Comparison of ENCODE assay signal across 18 cellular contexts in genomic region chr9:138099803-138100598, GRCh38.
DNase-seq lines count a peak whose midpoint lies in the region; ATAC-seq, FAIRE-seq and TF ChIP-seq lines count a peak whose summit lies in the region.
"Had no signal": no experiment of that assay in that cellular context is flagged by ENCODE, and none has a peak within 500 bp of the region (broad histone marks: within the 10 kb centered on the region; RNA-seq: fewer than 3 reads in every experiment).

No MANE protein-coding gene starts in this region.

- TF ChIP-seq CTCF in kidney (IDR thresholded peaks at IDR 0.05; ENCODE audit: borderline replicate concordance, extremely low read depth, insufficient read depth), result no peak
- no peak for TF ChIP-seq CTCF in upper lobe of right lung (IDR thresholded peaks at IDR 0.05)

- no peak for ATAC-seq in upper lobe of right lung
- ATAC-seq in activated CD4-positive, CD25-positive, alpha-beta regulatory T cell treated with anti-CD3 and anti-CD28 coated beads, Interleukin-2, amount 50 U/mL, for 24 hours, result no peak
- ATAC-seq: gastrocnemius medialis had no signal

- H3K27ac ChIP-seq in kidney (ENCODE audit: low read depth in 2 of 2, low read length in 2 of 2) (no peak overlapping the region), upper lobe of right lung (no peak overlapping the region)
- H3K27ac ChIP-seq: gastrocnemius medialis, neutrophil had no signal

- no peaks in the 10 kb centered on the region for H3K4me1 Mint-ChIP-seq in activated naive CD4-positive, alpha-beta T cell treated with anti-CD3 and anti-CD28 coated beads, Interleukin-2, amount 50 U/mL, for 24 hours
- H3K4me1 Mint-ChIP-seq: CD4-positive, alpha-beta memory T cell; immature natural killer cell had no signal

- H3K4me3 Mint-ChIP-seq in activated naive CD4-positive, alpha-beta T cell treated with anti-CD3 and anti-CD28 coated beads, Interleukin-2, amount 50 U/mL, for 24 hours, result no peak overlapping the region
- H3K4me3 Mint-ChIP-seq: CD4-positive, alpha-beta memory T cell; immature natural killer cell had no signal

- DNase-seq in activated naive CD4-positive, alpha-beta T cell treated with Interleukin-2 at 50 U/mL for 16 hours, result no peak
- DNase-seq in cerebellar cortex (ENCODE audit: low spot score), result peak; percentile 96
- peak; percentile 27 for DNase-seq in kidney
- peak; percentile 38 for DNase-seq in upper lobe of right lung
- no peak for DNase-seq in retina
- DNase-seq in effector CD8-positive, alpha-beta T cell (lab: John Stamatoyannopoulos, UW), result no peak
- DNase-seq: ACHN; CD4-positive, alpha-beta memory T cell; immature natural killer cell; NCI-H1436 treated with DMSO at 0.1 percent for 48 hours; NCI-H526 treated with DMSO at 0.1 percent for 48 hours; stimulated activated CD4-positive, alpha-beta T cell treated with anti-CD3 and anti-CD28 coated beads, Interleukin-4, amount 100 ng/mL, for 4 hours; trophoblast cell had no signal

- H3K9ac ChIP-seq in kidney (ENCODE audit: low read length in 2 of 2), result no peak overlapping the region

- H3K9me3 ChIP-seq in kidney (ENCODE audit: control insufficient read depth in 1 of 2, low read length in 2 of 2), result no peaks in the 10 kb centered on the region
- no peaks in the 10 kb centered on the region for H3K9me3 ChIP-seq in upper lobe of right lung
- H3K9me3 ChIP-seq: gastrocnemius medialis, neutrophil had no signal

- intact Hi-C loops in kidney (cut with DNase I) (no loop called here), upper lobe of right lung (cut with DNase I) (no loop called here)

- H3K36me3 ChIP-seq in kidney (ENCODE audit: control insufficient read depth in 1 of 2, insufficient read depth in 2 of 2, low read length in 2 of 2), result no peaks in the 10 kb centered on the region
- H3K36me3 ChIP-seq in upper lobe of right lung, result no peaks in the 10 kb centered on the region
- H3K36me3 ChIP-seq: gastrocnemius medialis, neutrophil had no signal

- H3K4me3 ChIP-seq in kidney (ENCODE audit: low read length in 2 of 2) (no peak overlapping the region), upper lobe of right lung (no peak overlapping the region)
- H3K4me3 ChIP-seq: gastrocnemius medialis had no signal

- FAIRE-seq in kidney (lab: Jason Lieb, UNC), result no peak
- FAIRE-seq: RCC 7860 had no signal

- no peaks in the 10 kb centered on the region for H3K27me3 Mint-ChIP-seq in activated naive CD4-positive, alpha-beta T cell treated with anti-CD3 and anti-CD28 coated beads, Interleukin-2, amount 50 U/mL, for 24 hours
- H3K27me3 Mint-ChIP-seq: CD4-positive, alpha-beta memory T cell had no signal

- H3K27ac Mint-ChIP-seq in activated naive CD4-positive, alpha-beta T cell treated with anti-CD3 and anti-CD28 coated beads, Interleukin-2, amount 50 U/mL, for 24 hours, result peak overlapping the region; percentile 9
- H3K27ac Mint-ChIP-seq: CD4-positive, alpha-beta memory T cell; immature natural killer cell had no signal

- H3K27me3 ChIP-seq in upper lobe of right lung, result peaks cover 7% of the 10 kb centered on the region
- H3K27me3 ChIP-seq: neutrophil had no signal

- H3K9me3 Mint-ChIP-seq in activated naive CD4-positive, alpha-beta T cell treated with anti-CD3 and anti-CD28 coated beads, Interleukin-2, amount 50 U/mL, for 24 hours, result no peaks in the 10 kb centered on the region
- H3K9me3 Mint-ChIP-seq: CD4-positive, alpha-beta memory T cell; immature natural killer cell had no signal

- no peaks in the 10 kb centered on the region for H3K36me3 Mint-ChIP-seq in activated naive CD4-positive, alpha-beta T cell treated with anti-CD3 and anti-CD28 coated beads, Interleukin-2, amount 50 U/mL, for 24 hours
- H3K36me3 Mint-ChIP-seq: CD4-positive, alpha-beta memory T cell; immature natural killer cell had no signal

- H3K4me1 ChIP-seq in kidney (ENCODE audit: control insufficient read depth in 1 of 2, insufficient read depth in 1 of 2, low read depth in 1 of 2, low read length in 2 of 2) (no peaks in the 10 kb centered on the region), upper lobe of right lung (no peaks in the 10 kb centered on the region)
- H3K4me1 ChIP-seq: gastrocnemius medialis had no signal

Comparison
In these comparisons a context has a peak if more than half of its experiments do, and no peak if none do; other contexts are left out.
1. DNase-seq: peak in cerebellar cortex (single experiment), kidney (single experiment) and upper lobe of right lung (single experiment); none in activated naive CD4-positive, alpha-beta T cell treated with Interleukin-2 at 50 U/mL for 16 hours (single experiment), retina (single experiment) and effector CD8-positive, alpha-beta T cell (single experiment).